Comparison of ENCODE assay signal across 8 cellular contexts in genomic region chr12:95943231-95943842, GRCh38. TPM values are rescaled to one million over a fixed set of nuclear protein-coding genes. Genes with fewer than 3 reads are reported as not detected.
DNase-seq lines count a peak whose midpoint lies in the region; ATAC-seq and TF ChIP-seq lines count a peak whose summit lies in the region.

AMDHD1 (plus strand) TSS chr12:95943331; CDS start chr12:95943399, 68 bp downstream.

- H3K27me3 Mint-ChIP-seq in activated T-helper 17 cell treated with anti-CD3 and anti-CD28 coated beads, Interleukin-2, amount 50 U/mL, for 72 hours, result no peaks in the 10 kb centered on the region
- H3K27me3 Mint-ChIP-seq in neural progenitor cell (ENCODE audit: insufficient read depth, low read depth), result peaks cover 10% of the 10 kb centered on the region

- peaks cover 32% of the 10 kb centered on the region for H3F3A ChIP-seq in neural progenitor cell (ENCODE audit: low read depth)

- DNase-seq in Ammon's horn (ENCODE audit: low spot score), result peak; percentile 60
- DNase-seq in fibroblast of the aortic adventitia (ENCODE audit: low read depth), result peak; percentile 32
- DNase-seq in neural progenitor cell (ENCODE audit: low spot score), result peak; percentile 81

- H3K36me3 ChIP-seq in OCI-LY3 (replicated peaks; ENCODE audit: low read depth, low read length) (no peaks in the 10 kb centered on the region), neural progenitor cell (no peaks in the 10 kb centered on the region), thymus (ENCODE audit: control insufficient read depth, insufficient read depth) (no peaks in the 10 kb centered on the region)

- H3K27ac Mint-ChIP-seq in activated T-helper 17 cell treated with anti-CD3 and anti-CD28 coated beads, Interleukin-2, amount 50 U/mL, for 72 hours, result peak within 1 kb of the TSS; percentile 93
- H3K27ac Mint-ChIP-seq in neural progenitor cell, result peak within 1 kb of the TSS; percentile 88

- TF ChIP-seq CTCF in OCI-LY3 (IDR thresholded peaks at IDR 0.05; ENCODE audit: low read depth, low read length) (peak; percentile 25; the same call in 1 of the 2 replicates), fibroblast of the aortic adventitia (IDR thresholded peaks at IDR 0.05; ENCODE audit: insufficient read depth, low read length) (peak; percentile 37), neural progenitor cell (IDR thresholded peaks at IDR 0.05) (peak; percentile 36)

- peak within 1 kb of the TSS; percentile 92 for H2AFZ ChIP-seq in OCI-LY3 (ENCODE audit: low read depth, low read length)
- H2AFZ ChIP-seq in neural progenitor cell (replicated peaks), result peak within 1 kb of the TSS; percentile 75

- H3K79me2 ChIP-seq in OCI-LY3 (ENCODE audit: low read length) (no peaks in the 10 kb centered on the region), neural progenitor cell (ENCODE audit: low read depth) (no peaks in the 10 kb centered on the region)

- H3K4me2 ChIP-seq in OCI-LY3 (ENCODE audit: low read length) (peak within 1 kb of the TSS; percentile 96), neural progenitor cell (peak within 1 kb of the TSS; percentile 90)

- H3K27ac ChIP-seq in OCI-LY3 (ENCODE audit: low read length) (peak within 1 kb of the TSS; percentile 54), neural progenitor cell (no peak within 1 kb of the TSS), thymus (ENCODE audit: low read depth) (peak within 1 kb of the TSS; percentile 36)

- no peaks in the 10 kb centered on the region for H4K20me1 ChIP-seq in OCI-LY3 (ENCODE audit: insufficient read depth, low read length)
- H4K20me1 ChIP-seq in neural progenitor cell (ENCODE audit: low read depth), result no peaks in the 10 kb centered on the region

- peak within 1 kb of the TSS; percentile 83 for H3K4me3 Mint-ChIP-seq in activated T-helper 17 cell treated with anti-CD3 and anti-CD28 coated beads, Interleukin-2, amount 50 U/mL, for 72 hours
- H3K4me3 Mint-ChIP-seq in neural progenitor cell, result peak within 1 kb of the TSS; percentile 95

- peak; percentile 54 for ATAC-seq in GM19025 (IDR thresholded peaks at IDR 0.05; ENCODE audit: low read depth, unreplicated experiment)
- peak; percentile 67 for ATAC-seq in HG03175 (IDR thresholded peaks at IDR 0.05; ENCODE audit: unreplicated experiment)
- peak; percentile 71 for ATAC-seq in activated T-helper 17 cell treated with anti-CD3 and anti-CD28 coated beads, Interleukin-2, amount 50 U/mL, for 72 hours (replicated peaks)

- peak within 1 kb of the TSS; percentile 90 for H3K9ac ChIP-seq in OCI-LY3 (ENCODE audit: low read length)
- no peak within 1 kb of the TSS for H3K9ac ChIP-seq in neural progenitor cell

- H3K4me1 ChIP-seq in OCI-LY3 (ENCODE audit: low read length) (peaks cover 10% of the 10 kb centered on the region), neural progenitor cell (peaks cover 4% of the 10 kb centered on the region), thymus (ENCODE audit: control insufficient read depth, insufficient read depth, low read length) (no peaks in the 10 kb centered on the region)

- H3K36me3 Mint-ChIP-seq in activated T-helper 17 cell treated with anti-CD3 and anti-CD28 coated beads, Interleukin-2, amount 50 U/mL, for 72 hours (ENCODE audit: low read depth), result no peaks in the 10 kb centered on the region
- no peaks in the 10 kb centered on the region for H3K36me3 Mint-ChIP-seq in neural progenitor cell

- H3K9me3 ChIP-seq in OCI-LY3 (ENCODE audit: insufficient read depth, low read length) (no peaks in the 10 kb centered on the region), neural progenitor cell (ENCODE audit: low read depth) (no peaks in the 10 kb centered on the region), thymus (ENCODE audit: control insufficient read depth) (no peaks in the 10 kb centered on the region)

- H3K27me3 ChIP-seq in OCI-LY3 (ENCODE audit: low read depth, low read length), result 0 out of 2 replicates have a peak, but pooled peaks cover 4% of the 10 kb centered on the region
- H3K27me3 ChIP-seq in neural progenitor cell, result peaks cover 14% of the 10 kb centered on the region
- no peaks in the 10 kb centered on the region for H3K27me3 ChIP-seq in thymus (ENCODE audit: control insufficient read depth, insufficient read depth)

- peak within 1 kb of the TSS; percentile 89 for H3K4me3 ChIP-seq in OCI-LY3 (ENCODE audit: low read length)
- peak within 1 kb of the TSS; percentile 76 for H3K4me3 ChIP-seq in fibroblast of the aortic adventitia (ENCODE audit: low read depth, low read length)
- peak within 1 kb of the TSS; percentile 84 for H3K4me3 ChIP-seq in neural progenitor cell
- H3K4me3 ChIP-seq in thymus (ENCODE audit: low read length), result peak within 1 kb of the TSS; percentile 74

- H3K9me3 Mint-ChIP-seq in activated T-helper 17 cell treated with anti-CD3 and anti-CD28 coated beads, Interleukin-2, amount 50 U/mL, for 72 hours, result no peaks in the 10 kb centered on the region
- H3K9me3 Mint-ChIP-seq in neural progenitor cell, result peaks cover 2% of the 10 kb centered on the region

- H3K4me1 Mint-ChIP-seq in activated T-helper 17 cell treated with anti-CD3 and anti-CD28 coated beads, Interleukin-2, amount 50 U/mL, for 72 hours, result no peaks in the 10 kb centered on the region
- H3K4me1 Mint-ChIP-seq in neural progenitor cell, result peaks cover 4% of the 10 kb centered on the region

- under 1% methylated on average over 48 of the region's 48 CpGs for WGBS in thymus

RNA-seq across cellular contexts. Expression of gene AMDHD1, which starts in this region (rescaled TPM):
- total RNA-seq in activated T-helper 17 cell treated with anti-CD3 and anti-CD28 coated beads, Interleukin-2, amount 50 U/mL, for 72 hours, result 1 to 10 TPM in 1 of 2 donors, under 1 TPM in 1; 0.80 to 1.4 TPM
- total RNA-seq in fibroblast of the aortic adventitia (ENCODE audit: low replicate concordance) (0.63 TPM in 1 of 2 replicates, not detected in the other), neural progenitor cell (ENCODE audit: low replicate concordance) (1.1 and 2.2 TPM in 2 replicates)
- 2.2 TPM for polyA plus RNA-seq in thymus

Comparison
In these comparisons a context has a peak if more than half of its experiments do, and no peak if none do; other contexts are left out.
1. Peak in DNase-seq and H3K4me3 ChIP-seq in fibroblast of the aortic adventitia; RNA of the gene not detected or under 1 TPM.